In genomic region chr17:8118769-8119574, GRCh38 we compare ENCODE assay signal across 1 cellular context.
TF ChIP-seq lines count a peak whose summit lies in the region.

No MANE protein-coding gene starts in this region.

TF ChIP-seq in HepG2, 621 proteins besides CTCF, POLR2A, EP300 and RAD21 (continued from another document):
- TF ChIP-seq CREB3 (CRISPR knock-in tag; IDR thresholded peaks at IDR 0.05) (no peak), HNF4A (CRISPR knock-in tag; IDR thresholded peaks at IDR 0.05) (peak; percentile 43; the same call in 1 of the 2 replicates), USF2 (IDR thresholded peaks at IDR 0.05; ENCODE audit: low read depth, low read length) (no peak), USF2 (CRISPR knock-in tag; IDR thresholded peaks at IDR 0.05; ENCODE audit: borderline replicate concordance) (no peak), ZNF646 (CRISPR knock-in tag; IDR thresholded peaks at IDR 0.05) (no peak), ZNF639 (CRISPR knock-in tag; conservative IDR thresholded peaks at IDR 0.05) (0 out of 2 replicates have a peak, but pooled peaks have one; percentile 21), ZNF607 (CRISPR knock-in tag; IDR thresholded peaks at IDR 0.05; ENCODE audit: borderline replicate concordance) (peak; percentile 46; the same call in 1 of the 2 replicates), ZNF737 (CRISPR knock-in tag; IDR thresholded peaks at IDR 0.05; ENCODE audit: borderline replicate concordance) (no peak), ZNF282 (IDR thresholded peaks at IDR 0.05; ENCODE audit: partially characterized antibody) (no peak), RERE (CRISPR knock-in tag; IDR thresholded peaks at IDR 0.05; ENCODE audit: low read depth) (no peak), AGO1 (IDR thresholded peaks at IDR 0.05; ENCODE audit: low read depth, low read length, poor library complexity, severe bottlenecking) (no peak), HIVEP1 (CRISPR knock-in tag; IDR thresholded peaks at IDR 0.05) (no peak), ZSCAN31 (CRISPR knock-in tag; IDR thresholded peaks at IDR 0.05; ENCODE audit: low read depth) (peak; percentile 47; the same call in 1 of the 2 replicates), SP1 (IDR thresholded peaks at IDR 0.05) (no peak), SP1 (CRISPR knock-in tag; IDR thresholded peaks at IDR 0.05) (0 out of 2 replicates have a peak, but pooled peaks have one; percentile 17), ZXDC (CRISPR knock-in tag; IDR thresholded peaks at IDR 0.05) (no peak), NRL (CRISPR knock-in tag; IDR thresholded peaks at IDR 0.05; ENCODE audit: borderline replicate concordance) (no peak), ZNF597 (CRISPR knock-in tag; IDR thresholded peaks at IDR 0.05) (no peak), GTF2F1 (IDR thresholded peaks at IDR 0.05; ENCODE audit: low read length) (no peak), ZNF260 (CRISPR knock-in tag; IDR thresholded peaks at IDR 0.05; ENCODE audit: borderline replicate concordance, low read depth) (no peak)
